2 cellular contexts compared by ENCODE assay signal in the genomic region with DNA sequence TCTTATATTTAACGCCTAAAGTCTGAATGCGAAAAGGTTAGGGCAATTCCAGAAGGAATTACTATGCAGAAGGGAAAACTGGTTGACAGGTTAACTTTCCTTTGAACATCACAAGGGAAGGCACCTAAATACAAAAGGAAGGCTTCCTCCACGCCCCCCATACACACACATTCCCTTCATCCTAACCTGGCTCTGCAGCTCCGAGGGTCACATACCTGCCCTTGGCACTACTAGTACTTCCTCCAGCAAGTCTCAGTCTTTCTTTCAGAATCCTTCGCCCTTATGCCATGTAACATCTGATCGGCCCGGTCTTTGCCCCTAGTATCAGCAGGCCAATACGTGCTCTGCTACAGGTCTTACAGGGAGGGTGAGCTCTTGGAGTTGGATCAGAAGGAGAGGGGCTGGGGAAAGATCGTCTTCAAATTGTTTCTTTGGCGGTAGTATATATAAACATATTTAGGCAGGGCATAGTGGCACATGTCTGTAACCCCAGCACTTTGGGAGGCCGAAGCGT.
TF ChIP-seq lines count a peak whose summit lies in the region.

No MANE protein-coding gene starts in this region.

TF ChIP-seq in IMR-90, 13 proteins besides CTCF, POLR2A, EP300 and RAD21:
- TF ChIP-seq MAZ (IDR thresholded peaks at IDR 0.05; ENCODE audit: borderline replicate concordance, low read depth, low read length): no peak
- no peak for TF ChIP-seq FOS (IDR thresholded peaks at IDR 0.05; ENCODE audit: low read depth, low read length)
- no peak for TF ChIP-seq CEBPB (IDR thresholded peaks at IDR 0.05; ENCODE audit: low read depth, low read length)
- no peak for TF ChIP-seq SMC3 (IDR thresholded peaks at IDR 0.05; ENCODE audit: low read depth, low read length)
- TF ChIP-seq RFX5 (IDR thresholded peaks at IDR 0.05; ENCODE audit: low read depth, low read length): no peak
- TF ChIP-seq, protein P1, sequence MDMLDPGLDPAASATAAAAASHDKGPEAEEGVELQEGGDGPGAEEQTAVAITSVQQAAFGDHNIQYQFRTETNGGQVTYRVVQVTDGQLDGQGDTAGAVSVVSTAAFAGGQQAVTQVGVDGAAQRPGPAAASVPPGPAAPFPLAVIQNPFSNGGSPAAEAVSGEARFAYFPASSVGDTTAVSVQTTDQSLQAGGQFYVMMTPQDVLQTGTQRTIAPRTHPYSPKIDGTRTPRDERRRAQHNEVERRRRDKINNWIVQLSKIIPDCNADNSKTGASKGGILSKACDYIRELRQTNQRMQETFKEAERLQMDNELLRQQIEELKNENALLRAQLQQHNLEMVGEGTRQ (IDR thresholded peaks at IDR 0.05; ENCODE audit: low read depth, low read length): no peak
- no peak for TF ChIP-seq MAFK (IDR thresholded peaks at IDR 0.05; ENCODE audit: low read depth, low read length)
- no peak for TF ChIP-seq BHLHE40 (IDR thresholded peaks at IDR 0.05; ENCODE audit: low read depth, low read length)
- TF ChIP-seq RCOR1 (IDR thresholded peaks at IDR 0.05; ENCODE audit: insufficient replicate concordance, low read length): no peak
- no peak for TF ChIP-seq NFE2L2 (IDR thresholded peaks at IDR 0.05; ENCODE audit: low read depth, low read length)
- no peak for TF ChIP-seq CHD1 (IDR thresholded peaks at IDR 0.05; ENCODE audit: low read depth, low read length)
- TF ChIP-seq MXI1 (IDR thresholded peaks at IDR 0.05; ENCODE audit: borderline replicate concordance, low read depth, low read length): no peak
- TF ChIP-seq, protein P2, sequence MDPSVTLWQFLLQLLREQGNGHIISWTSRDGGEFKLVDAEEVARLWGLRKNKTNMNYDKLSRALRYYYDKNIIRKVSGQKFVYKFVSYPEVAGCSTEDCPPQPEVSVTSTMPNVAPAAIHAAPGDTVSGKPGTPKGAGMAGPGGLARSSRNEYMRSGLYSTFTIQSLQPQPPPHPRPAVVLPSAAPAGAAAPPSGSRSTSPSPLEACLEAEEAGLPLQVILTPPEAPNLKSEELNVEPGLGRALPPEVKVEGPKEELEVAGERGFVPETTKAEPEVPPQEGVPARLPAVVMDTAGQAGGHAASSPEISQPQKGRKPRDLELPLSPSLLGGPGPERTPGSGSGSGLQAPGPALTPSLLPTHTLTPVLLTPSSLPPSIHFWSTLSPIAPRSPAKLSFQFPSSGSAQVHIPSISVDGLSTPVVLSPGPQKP (IDR thresholded peaks at IDR 0.05; ENCODE audit: borderline replicate concordance, low read depth, low read length): no peak

TF ChIP-seq in neural cell, 6 proteins besides CTCF, POLR2A, EP300 and RAD21:
- TF ChIP-seq POLR2AphosphoS5 (IDR thresholded peaks at IDR 0.05) (no peak), EZH2 (IDR thresholded peaks at IDR 0.05; ENCODE audit: borderline replicate concordance, insufficient read depth, low read length, poor library complexity, severe bottlenecking) (no peak), SMC3 (conservative IDR thresholded peaks at IDR 0.05; ENCODE audit: poor library complexity) (no peak), MXI1 (conservative IDR thresholded peaks at IDR 0.05; ENCODE audit: poor library complexity, severe bottlenecking) (no peak), TAF1 (IDR thresholded peaks at IDR 0.05; ENCODE audit: low read depth) (no peak)
- TF ChIP-seq, protein P3, sequence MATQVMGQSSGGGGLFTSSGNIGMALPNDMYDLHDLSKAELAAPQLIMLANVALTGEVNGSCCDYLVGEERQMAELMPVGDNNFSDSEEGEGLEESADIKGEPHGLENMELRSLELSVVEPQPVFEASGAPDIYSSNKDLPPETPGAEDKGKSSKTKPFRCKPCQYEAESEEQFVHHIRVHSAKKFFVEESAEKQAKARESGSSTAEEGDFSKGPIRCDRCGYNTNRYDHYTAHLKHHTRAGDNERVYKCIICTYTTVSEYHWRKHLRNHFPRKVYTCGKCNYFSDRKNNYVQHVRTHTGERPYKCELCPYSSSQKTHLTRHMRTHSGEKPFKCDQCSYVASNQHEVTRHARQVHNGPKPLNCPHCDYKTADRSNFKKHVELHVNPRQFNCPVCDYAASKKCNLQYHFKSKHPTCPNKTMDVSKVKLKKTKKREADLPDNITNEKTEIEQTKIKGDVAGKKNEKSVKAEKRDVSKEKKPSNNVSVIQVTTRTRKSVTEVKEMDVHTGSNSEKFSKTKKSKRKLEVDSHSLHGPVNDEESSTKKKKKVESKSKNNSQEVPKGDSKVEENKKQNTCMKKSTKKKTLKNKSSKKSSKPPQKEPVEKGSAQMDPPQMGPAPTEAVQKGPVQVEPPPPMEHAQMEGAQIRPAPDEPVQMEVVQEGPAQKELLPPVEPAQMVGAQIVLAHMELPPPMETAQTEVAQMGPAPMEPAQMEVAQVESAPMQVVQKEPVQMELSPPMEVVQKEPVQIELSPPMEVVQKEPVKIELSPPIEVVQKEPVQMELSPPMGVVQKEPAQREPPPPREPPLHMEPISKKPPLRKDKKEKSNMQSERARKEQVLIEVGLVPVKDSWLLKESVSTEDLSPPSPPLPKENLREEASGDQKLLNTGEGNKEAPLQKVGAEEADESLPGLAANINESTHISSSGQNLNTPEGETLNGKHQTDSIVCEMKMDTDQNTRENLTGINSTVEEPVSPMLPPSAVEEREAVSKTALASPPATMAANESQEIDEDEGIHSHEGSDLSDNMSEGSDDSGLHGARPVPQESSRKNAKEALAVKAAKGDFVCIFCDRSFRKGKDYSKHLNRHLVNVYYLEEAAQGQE (IDR thresholded peaks at IDR 0.05; ENCODE audit: borderline replicate concordance): no peak
